ENCODE assay signal across 31 cellular contexts in genomic region chr2:85892216-85892944, GRCh38. TPM values are rescaled to one million over a fixed set of nuclear protein-coding genes. Genes with fewer than 3 reads are reported as not detected.
A peak's percentile ranks its signal among the peaks of the same experiment; 100 is the strongest.
DNase-seq lines count a peak whose midpoint lies in the region; ATAC-seq, FAIRE-seq and TF ChIP-seq lines count a peak whose summit lies in the region.
"Had no signal": no experiment of that assay in that cellular context is flagged by ENCODE, and none has a peak within 500 bp of the region (broad histone marks: within the 10 kb centered on the region; RNA-seq: fewer than 3 reads in every experiment).

No MANE protein-coding gene starts in this region.

- no peak for TF ChIP-seq RAD21 in A549 (conservative IDR thresholded peaks at IDR 0.05 in 1 of 2, IDR thresholded peaks at IDR 0.05 in 1 of 2)

- FAIRE-seq in A549 (lab: Jason Lieb, UNC) (no peak), kidney (lab: Jason Lieb, UNC) (no peak)
- FAIRE-seq: GM18507, urothelium cell line had no signal

- H3K4me2 ChIP-seq in A549: peak overlapping the region; percentile 70
- H3K4me2 ChIP-seq: GM23338, KMS-11 had no signal

- TF ChIP-seq CTCF in A549 (IDR thresholded peaks at IDR 0.05) (no peak), kidney (IDR thresholded peaks at IDR 0.05; ENCODE audit: borderline replicate concordance, extremely low read depth, insufficient read depth) (no peak)

- H3K27me3 ChIP-seq in SJSA1 (replicated peaks): no peaks in the 10 kb centered on the region
- H3K27me3 ChIP-seq: suprapubic skin had no signal

- H3K9ac ChIP-seq in kidney (ENCODE audit: low read length in 2 of 2): no peak overlapping the region
- H3K9ac ChIP-seq: KMS-11 had no signal

- 95% methylated on average over 5 of the region's 5 CpGs for WGBS in A549 (ENCODE audit: missing lambda C conversion rate)

- no peak for TF ChIP-seq POLR2A in A549 (IDR thresholded peaks at IDR 0.05; ENCODE audit: low read length)

- DNase-seq in A549 (ENCODE audit: low read depth in 1 of 2, low spot score in 1 of 2) (no peak), CMK (ENCODE audit: low read depth) (peak; percentile 74), SJSA1 (ENCODE audit: low read depth in 1 of 2, low spot score in 2 of 2) (no peak), cerebellar cortex (ENCODE audit: low spot score) (no peak), kidney (no peak), SKM-1 (lab: John Stamatoyannopoulos, UW; ENCODE audit: unreplicated experiment) (no peak)
- DNase-seq in naive thymus-derived CD8-positive, alpha-beta T cell: no peak
- DNase-seq: ACHN; activated CD4-positive, alpha-beta T cell treated with anti-CD3 and anti-CD28 coated beads, Interleukin-2, amount 50 U/mL, for 1 hour; GDM1; head of caudate nucleus; HFFc6; left cardiac atrium; mesendoderm; NCI-H1048; NCI-H187 treated with DMSO at 0.1 percent for 48 hours; NCI-H526 treated with DMSO at 0.1 percent for 48 hours; nucleus accumbens; T-helper 9 cell had no signal

- H3K36me3 ChIP-seq in SJSA1 (peaks cover 5% of the 10 kb centered on the region), kidney (ENCODE audit: control insufficient read depth in 1 of 2, insufficient read depth in 2 of 2, low read length in 2 of 2) (no peaks in the 10 kb centered on the region)
- H3K36me3 ChIP-seq: suprapubic skin had no signal

- peaks cover 0 to 12% (median 11%) of the 10 kb centered on the region in 3 donors for H3K36me3 Mint-ChIP-seq in naive thymus-derived CD8-positive, alpha-beta T cell
- H3K36me3 Mint-ChIP-seq: WTC11 had no signal

- intact Hi-C loops in kidney (cut with DNase I): no loop called here

- ATAC-seq in A549 (no peak), HG03280 (IDR thresholded peaks at IDR 0.05; ENCODE audit: unreplicated experiment) (no peak)
- no peak for ATAC-seq in naive thymus-derived CD8-positive, alpha-beta T cell
- ATAC-seq: activated naive CD4-positive, alpha-beta T cell treated with anti-CD3 and anti-CD28 coated beads, Interleukin-2, amount 50 U/mL, for 72 hours; activated T-helper 17 cell treated with anti-CD3 and anti-CD28 coated beads, Interleukin-2, amount 50 U/mL, for 72 hours; GM23338; left cardiac atrium; WTC11 had no signal

- CTCF ChIA-PET in A549 (lab: Yijun Ruan, JAX): interaction anchor here (0.6 to 12.8 kb wide), 5 partner anchors 10 to 276 kb away, joined by 3 to 238 read pairs (median 3); no protein-coding TSS in a partner anchor

- H3K9me3 ChIP-seq in A549 (peaks cover 10% of the 10 kb centered on the region; the same call in 2 of the 3 replicates), SJSA1 (replicated peaks) (peaks cover 3% of the 10 kb centered on the region; the same call in 1 of the 2 replicates), kidney (ENCODE audit: control insufficient read depth in 1 of 2, low read length in 2 of 2) (no peaks in the 10 kb centered on the region)
- H3K9me3 ChIP-seq: suprapubic skin had no signal

- H3K4me1 ChIP-seq in A549 (peaks cover 51% of the 10 kb centered on the region), SJSA1 (replicated peaks) (peaks cover 54% of the 10 kb centered on the region), kidney (ENCODE audit: control insufficient read depth in 1 of 2, insufficient read depth in 1 of 2, low read depth in 1 of 2, low read length in 2 of 2) (peaks cover 8 to 18% of the 10 kb centered on the region in 2 donors)

- POLR2A ChIA-PET in A549 (lab: Yijun Ruan, JAX): no interaction called here
- POLR2A ChIA-PET in naive thymus-derived CD8-positive, alpha-beta T cell (lab: Charles Lee): no interaction called here

- H3K9me3 Mint-ChIP-seq in naive thymus-derived CD8-positive, alpha-beta T cell: peaks cover 0 to 9% (median 2%) of the 10 kb centered on the region in 9 donors
- H3K9me3 Mint-ChIP-seq: activated T-helper 17 cell treated with anti-CD3 and anti-CD28 coated beads, Interleukin-2, amount 50 U/mL, for 72 hours; central memory CD8-positive, alpha-beta T cell had no signal

- H3K4me3 Mint-ChIP-seq in naive thymus-derived CD8-positive, alpha-beta T cell: peak overlapping the region in 9 of 10 donors; percentile 0 to 70 (median 46)
- H3K4me3 Mint-ChIP-seq: activated T-helper 17 cell treated with anti-CD3 and anti-CD28 coated beads, Interleukin-2, amount 50 U/mL, for 72 hours; central memory CD8-positive, alpha-beta T cell; GM23338; WTC11 had no signal

- no peaks in the 10 kb centered on the region for H3K27me3 Mint-ChIP-seq in naive thymus-derived CD8-positive, alpha-beta T cell
- H3K27me3 Mint-ChIP-seq: activated T-helper 17 cell treated with anti-CD3 and anti-CD28 coated beads, Interleukin-2, amount 50 U/mL, for 72 hours; central memory CD8-positive, alpha-beta T cell had no signal

- H3K4me3 ChIP-seq in A549: no peak overlapping the region
- no peak overlapping the region for H3K4me3 ChIP-seq in SJSA1
- H3K4me3 ChIP-seq in kidney (ENCODE audit: low read length in 2 of 2): no peak overlapping the region
- H3K4me3 ChIP-seq: GM23338, skin epidermis, suprapubic skin had no signal

- H3K4me1 Mint-ChIP-seq in naive thymus-derived CD8-positive, alpha-beta T cell: peaks cover 27 to 57% (median 52%) of the 10 kb centered on the region in 4 donors

- peak overlapping the region; percentile 83 to 97 for H3K27ac ChIP-seq in A549
- peak overlapping the region; percentile 98; the same call in 1 of the 2 replicates for H3K27ac ChIP-seq in SJSA1
- no peak overlapping the region for H3K27ac ChIP-seq in kidney (ENCODE audit: low read depth in 2 of 2, low read length in 2 of 2)
- H3K27ac ChIP-seq: C4-2B, KMS-11, suprapubic skin had no signal

- H3K27ac Mint-ChIP-seq in naive thymus-derived CD8-positive, alpha-beta T cell: peak overlapping the region in 9 of 10 donors; percentile 13 to 88 (median 67)
- H3K27ac Mint-ChIP-seq: activated naive CD4-positive, alpha-beta T cell treated with anti-CD3 and anti-CD28 coated beads, Interleukin-2, amount 50 U/mL, for 72 hours; activated T-helper 17 cell treated with anti-CD3 and anti-CD28 coated beads, Interleukin-2, amount 50 U/mL, for 72 hours; GM23338; WTC11 had no signal

- no peak for TF ChIP-seq EP300 in A549 (IDR thresholded peaks at IDR 0.05)

TF ChIP-seq in A549, 52 proteins besides CTCF, POLR2A, EP300 and RAD21:
- no peak for TF ChIP-seq JUNB (IDR thresholded peaks at IDR 0.05)
- no peak for TF ChIP-seq SREBF2 (IDR thresholded peaks at IDR 0.05)
- TF ChIP-seq ZSCAN20 (CRISPR knock-in tag; IDR thresholded peaks at IDR 0.05): no peak
- TF ChIP-seq SMC3 (IDR thresholded peaks at IDR 0.05): no peak
- TF ChIP-seq, protein P1, sequence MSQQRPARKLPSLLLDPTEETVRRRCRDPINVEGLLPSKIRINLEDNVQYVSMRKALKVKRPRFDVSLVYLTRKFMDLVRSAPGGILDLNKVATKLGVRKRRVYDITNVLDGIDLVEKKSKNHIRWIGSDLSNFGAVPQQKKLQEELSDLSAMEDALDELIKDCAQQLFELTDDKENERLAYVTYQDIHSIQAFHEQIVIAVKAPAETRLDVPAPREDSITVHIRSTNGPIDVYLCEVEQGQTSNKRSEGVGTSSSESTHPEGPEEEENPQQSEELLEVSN (IDR thresholded peaks at IDR 0.05; ENCODE audit: borderline replicate concordance, low read depth): no peak
- peak; percentile 15 to 47; a peak in 1 of 4 replicates for TF ChIP-seq CEBPB (IDR thresholded peaks at IDR 0.05)
- no peak for TF ChIP-seq CHD4 (IDR thresholded peaks at IDR 0.05; ENCODE audit: borderline replicate concordance)
- TF ChIP-seq MAFK (IDR thresholded peaks at IDR 0.05; ENCODE audit: partially characterized antibody): no peak

RNA-seq across cellular contexts. Expression of gene ST3GAL5, which starts 3.6 kb away (rescaled TPM):
- 115 and 119 TPM in 2 replicates for polyA plus RNA-seq in A549 (2011; rRNA removed)
- 48.7 and 50.3 TPM in 2 replicates for polyA plus RNA-seq in A549 (2012; cell fraction: cytosol; rRNA removed)
- 37.9 and 52.9 TPM in 2 replicates for polyA plus RNA-seq in A549 (2012; cell fraction: nucleus; rRNA removed)
- polyA plus RNA-seq in A549 (2017; fragmentation: RNase III; extraction: RNeasy Plus Mini Kit Qiagen cat#74134 plus additional on column Dnase treatment): 34.1 to 36.9 TPM (median 35.9 TPM) in 3 replicates
- 59.3 and 67.7 TPM in 2 replicates for polyA minus RNA-seq in A549 (2011; rRNA and poly(A)+ RNA removed)
- 84.5 and 89.7 TPM in 2 replicates for total RNA-seq in SJSA1 (2014; rRNA removed; shearing (Covaris generic))
- total RNA-seq in naive thymus-derived CD8-positive, alpha-beta T cell: 10 to 100 TPM; 42.1 to 44.1 TPM
- polyA plus RNA-seq in naive thymus-derived CD8-positive, alpha-beta T cell: 10 to 100 TPM; 17.1 to 23.8 (median 17.3) TPM
- total RNA-seq in kidney: 14.6 TPM
- 7.0 TPM for polyA plus RNA-seq in kidney (ENCODE audit: insufficient read depth, low read depth, low replicate concordance)

Comparison
In these comparisons a context has a peak if more than half of its experiments do, and no peak if none do; other contexts are left out.
1. H3K27ac ChIP-seq: peak in A549 (2 of 2) and SJSA1 (single experiment); none in kidney (0 of 2).